In genomic region chr12:124233846-124234620, GRCh38 we compare ENCODE assay signal across 15 cellular contexts.
DNase-seq lines count a peak whose midpoint lies in the region; TF ChIP-seq lines count a peak whose summit lies in the region.
"Had no signal": no experiment of that assay in that cellular context is flagged by ENCODE, and none has a peak within 500 bp of the region (broad histone marks: within the 10 kb centered on the region; RNA-seq: fewer than 3 reads in every experiment).

No MANE protein-coding gene starts in this region.

- H3K18ac ChIP-seq in mesenchymal stem cell (ENCODE audit: low read depth in 1 of 2, low read length in 2 of 2) = peak overlapping the region; percentile 52 to 97

- H2BK5ac ChIP-seq in mesenchymal stem cell (ENCODE audit: low read depth, low read length, poor library complexity, severe bottlenecking) = peak overlapping the region; percentile 21

- H3K36me3 ChIP-seq in Caco-2 (ENCODE audit: control insufficient read depth, insufficient read depth, low read length) (no peaks in the 10 kb centered on the region), brain microvascular endothelial cell (replicated peaks) (no peaks in the 10 kb centered on the region), mesenchymal stem cell (ENCODE audit: control insufficient read depth in 1 of 2, insufficient read depth in 2 of 2, low read depth in 1 of 2, low read length in 2 of 2) (no peaks in the 10 kb centered on the region), spleen (no peaks in the 10 kb centered on the region)

- peak overlapping the region; percentile 97 for H4K8ac ChIP-seq in mesenchymal stem cell (ENCODE audit: low read length)

- TF ChIP-seq CTCF in Caco-2 (IDR thresholded peaks at IDR 0.05; ENCODE audit: insufficient read depth in 1 of 2, low read depth in 1 of 2, low read length in 1 of 2, severe bottlenecking in 1 of 2, unreplicated experiment in 1 of 2) = no peak
- TF ChIP-seq CTCF in NB4 (IDR thresholded peaks at IDR 0.05; ENCODE audit: low read depth, low read length) = no peak
- no peak for TF ChIP-seq CTCF in brain microvascular endothelial cell (IDR thresholded peaks at IDR 0.05; ENCODE audit: low read depth, low read length, missing control alignments)
- no peak for TF ChIP-seq CTCF in spleen (IDR thresholded peaks at IDR 0.05 in 8 of 11, conservative IDR thresholded peaks at IDR 0.05 in 3 of 11)

- H3K4me1 ChIP-seq in Caco-2 = peaks cover 64% of the 10 kb centered on the region
- H3K4me1 ChIP-seq in mesenchymal stem cell (ENCODE audit: control insufficient read depth, insufficient read depth, low read depth, low read length) = peaks cover 9% of the 10 kb centered on the region
- H3K4me1 ChIP-seq in spleen = no peaks in the 10 kb centered on the region

- intact Hi-C loops in Caco-2 (cut with micrococcal nuclease; ENCODE audit: unreplicated experiment) = loop anchor here (2.0 to 10.0 kb wide), 4 partner anchors 39 to 531 kb away; no protein-coding TSS in a partner anchor
- intact Hi-C loops in spleen (cut with DNase I; ENCODE audit: low total_unique reads) = no loop called here

- H4K91ac ChIP-seq in mesenchymal stem cell (ENCODE audit: low read length) = peak overlapping the region; percentile 97

- H3K9me3 Mint-ChIP-seq in Caco-2 (ENCODE audit: unreplicated experiment) = peaks cover 28% of the 10 kb centered on the region

- peak overlapping the region; percentile 38 for H3K27ac ChIP-seq in brain microvascular endothelial cell
- H3K27ac ChIP-seq in mesenchymal stem cell (ENCODE audit: low read length, poor library complexity, severe bottlenecking) = peak overlapping the region; percentile 68
- no peak overlapping the region for H3K27ac ChIP-seq in spleen

- H3K9me3 ChIP-seq in Caco-2 = peaks cover 5% of the 10 kb centered on the region; the same call in 1 of the 2 replicates
- H3K9me3 ChIP-seq in mesenchymal stem cell (ENCODE audit: control insufficient read depth, low read length) = peaks cover 19% of the 10 kb centered on the region
- peaks cover 0 to 10% (median 2%) of the 10 kb centered on the region in 8 donors for H3K9me3 ChIP-seq in spleen

- no peak overlapping the region for H3K4me3 ChIP-seq in Caco-2 (ENCODE audit: low read depth, low read length)
- no peak overlapping the region for H3K4me3 ChIP-seq in NB4 (ENCODE audit: low read depth, low read length)
- H3K4me3 ChIP-seq in brain microvascular endothelial cell (ENCODE audit: low read depth, low read length) = no peak overlapping the region
- H3K4me3 ChIP-seq in mesenchymal stem cell (ENCODE audit: insufficient read depth in 1 of 2, low read depth in 1 of 2, low read length in 2 of 2) = no peak overlapping the region
- H3K4me3 ChIP-seq in spleen = no peak overlapping the region

- DNase-seq in Caco-2 = no peak
- DNase-seq in NB4 (ENCODE audit: low read depth) = peak; percentile 19
- peak; percentile 7 for DNase-seq in brain microvascular endothelial cell
- peak; percentile 64 for DNase-seq in mesenchymal stem cell
- no peak for DNase-seq in cortex of kidney (lab: John Stamatoyannopoulos, UW)
- no peak for DNase-seq in spleen
- DNase-seq in activated CD8-positive, alpha-beta memory T cell treated with anti-CD3 and anti-CD28 coated beads for 24 hours = no peak
- no peak for DNase-seq in NCI-H2171 treated with DMSO at 0.1 percent for 48 hours (lab: John Stamatoyannopoulos, UW)
- DNase-seq: activated naive CD8-positive, alpha-beta T cell treated with anti-CD3 and anti-CD28 coated beads for 36 hours; C1 segment of cervical spinal cord; effector CD4-positive, alpha-beta T cell; GDM1; NCI-H2081 had no signal

- H3K27ac Mint-ChIP-seq in Caco-2 (ENCODE audit: unreplicated experiment) = peak overlapping the region; percentile 80
- H3K27ac Mint-ChIP-seq: activated naive CD8-positive, alpha-beta T cell treated with anti-CD3 and anti-CD28 coated beads for 36 hours; IgD-negative memory B cell; memory B cell had no signal

- no TSS peak for BruUV-seq in Caco-2 (replicated peaks; lab: Mats Ljungman, UMichigan)

- no peak overlapping the region for H3K4me2 ChIP-seq in mesenchymal stem cell (ENCODE audit: low read length, poor library complexity, severe bottlenecking)

- no peaks in the 10 kb centered on the region for H3K27me3 Mint-ChIP-seq in Caco-2 (ENCODE audit: insufficient read depth, unreplicated experiment)
- H3K27me3 Mint-ChIP-seq: activated naive CD8-positive, alpha-beta T cell treated with anti-CD3 and anti-CD28 coated beads for 36 hours had no signal

- H3K27me3 ChIP-seq in Caco-2 (replicated peaks; ENCODE audit: control insufficient read depth, insufficient read depth, low read length) (no peaks in the 10 kb centered on the region), brain microvascular endothelial cell (replicated peaks) (no peaks in the 10 kb centered on the region), mesenchymal stem cell (ENCODE audit: control insufficient read depth in 1 of 2, insufficient read depth in 1 of 2, low read length in 2 of 2) (no peaks in the 10 kb centered on the region), spleen (replicated peaks in 1 of 7) (no peaks in the 10 kb centered on the region)

- peaks cover 42% of the 10 kb centered on the region for H3K4me1 Mint-ChIP-seq in Caco-2 (ENCODE audit: low read depth, unreplicated experiment)
- H3K4me1 Mint-ChIP-seq: activated naive CD8-positive, alpha-beta T cell treated with anti-CD3 and anti-CD28 coated beads for 36 hours; IgD-negative memory B cell had no signal

- H3K4me3 Mint-ChIP-seq in Caco-2 (ENCODE audit: unreplicated experiment) = peak overlapping the region; percentile 30
- H3K4me3 Mint-ChIP-seq: activated naive CD8-positive, alpha-beta T cell treated with anti-CD3 and anti-CD28 coated beads for 36 hours; memory B cell had no signal

- TF ChIP-seq POLR2A in NB4 (IDR thresholded peaks at IDR 0.05; ENCODE audit: extremely low read depth, insufficient read length) (no peak), spleen (IDR thresholded peaks at IDR 0.05) (no peak)

- H2BK12ac ChIP-seq in mesenchymal stem cell (ENCODE audit: low read length in 2 of 2) = peak overlapping the region; percentile 73 to 93

- peaks cover 10% of the 10 kb centered on the region for H3K36me3 Mint-ChIP-seq in Caco-2 (ENCODE audit: insufficient read depth, unreplicated experiment)
- H3K36me3 Mint-ChIP-seq: activated naive CD8-positive, alpha-beta T cell treated with anti-CD3 and anti-CD28 coated beads for 36 hours had no signal

- H3K9ac ChIP-seq in mesenchymal stem cell (ENCODE audit: low read length) = no peak overlapping the region

- no peak overlapping the region for H2BK15ac ChIP-seq in mesenchymal stem cell (ENCODE audit: low read depth, poor library complexity, severe bottlenecking)

- peak overlapping the region in 1 of 2 experiments; percentile 97 for H3K4ac ChIP-seq in mesenchymal stem cell (ENCODE audit: low read depth in 1 of 2, low read length in 2 of 2)

- no peaks in the 10 kb centered on the region for H3K79me1 ChIP-seq in mesenchymal stem cell (replicated peaks; ENCODE audit: low read length, poor library complexity, severe bottlenecking)

- POLR2A ChIA-PET in Caco-2 (lab: Charles Lee) = no interaction called here

- CTCF ChIA-PET in Caco-2 (lab: Charles Lee) = interaction anchor here (0.9 kb wide), 1 partner anchor 180 kb away, joined by 4 read pairs; no protein-coding TSS in a partner anchor

- H3K23ac ChIP-seq in mesenchymal stem cell (ENCODE audit: low read length in 2 of 2) = no peak overlapping the region

- no peak overlapping the region for H2AFZ ChIP-seq in mesenchymal stem cell (ENCODE audit: low read depth, low read length)

- WGBS in mesenchymal stem cell = 63% methylated on average over 8 of the region's 8 CpGs
- 62 to 88% (median 76%) methylated on average over 8 of the region's 8 CpGs for WGBS in spleen, 5 donors

- peak overlapping the region in 1 of 2 experiments; percentile 1 for H3K14ac ChIP-seq in mesenchymal stem cell (ENCODE audit: low read length in 2 of 2)

- peak overlapping the region; percentile 71 for H2AK5ac ChIP-seq in mesenchymal stem cell (ENCODE audit: low read length, severe bottlenecking)

- in situ Hi-C loops in brain microvascular endothelial cell (cut with HindIII; ENCODE audit: low pct_ligation_motif_present, low sequenced_read_pairs) = no loop called here

- H2BK120ac ChIP-seq in mesenchymal stem cell (ENCODE audit: low read depth, low read length) = peak overlapping the region; percentile 78

Comparison
In these comparisons a context has a peak if more than half of its experiments do, and no peak if none do; other contexts are left out.
1. DNase-seq: peak in NB4 (single experiment), brain microvascular endothelial cell (single experiment) and mesenchymal stem cell (single experiment); none in Caco-2 (0 of 2), cortex of kidney (single experiment), spleen (single experiment), activated CD8-positive, alpha-beta memory T cell treated with anti-CD3 and anti-CD28 coated beads for 24 hours (single experiment) and NCI-H2171 treated with DMSO at 0.1 percent for 48 hours (single experiment).
2. H3K27ac ChIP-seq: peak in brain microvascular endothelial cell (single experiment) and mesenchymal stem cell (single experiment); none in spleen (0 of 8).